Comparison of ENCODE assay signal across 8 cellular contexts in the genomic region with DNA sequence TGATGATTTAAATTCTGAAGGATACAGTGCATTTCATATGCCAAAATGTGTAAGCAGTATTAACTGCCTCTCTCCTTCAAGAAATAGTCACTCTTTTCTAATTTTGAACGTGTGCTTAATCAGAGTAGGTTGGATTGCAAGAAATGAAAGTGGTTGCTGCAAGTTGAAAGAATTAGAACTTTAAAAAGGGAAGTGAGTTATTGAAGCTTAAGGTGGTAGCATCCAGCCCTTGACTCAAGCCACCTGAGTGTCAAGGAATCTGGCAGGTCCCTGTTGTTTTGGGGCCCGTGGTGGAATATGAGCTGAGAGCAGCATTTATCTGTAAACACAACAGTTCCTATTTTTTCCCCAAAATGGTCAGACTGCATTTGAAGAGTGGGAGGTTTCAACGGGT. TPM values are rescaled to one million over a fixed set of nuclear protein-coding genes. Genes with fewer than 3 reads are reported as not detected.
DNase-seq lines count a peak whose midpoint lies in the region; ATAC-seq and TF ChIP-seq lines count a peak whose summit lies in the region.

No MANE protein-coding gene starts in this region.

- H3K36me3 ChIP-seq in breast epithelium (no peaks in the 10 kb centered on the region), sigmoid colon (peaks cover 0 to 13% (median 0%) of the 10 kb centered on the region in 4 donors), H7 (replicated peaks; ENCODE audit: control insufficient read depth, insufficient read depth, low read length) (no peaks in the 10 kb centered on the region)

- DNase-seq in breast epithelium (ENCODE audit: low spot score in 2 of 2) = no peak
- no peak for DNase-seq in sigmoid colon
- no peak for DNase-seq in H7
- no peak for DNase-seq in activated CD4-positive, alpha-beta T cell treated with anti-CD3 and anti-CD28 coated beads, Interleukin-2, amount 50 U/mL, for 1 hour
- DNase-seq in NCI-H1417 treated with DMSO at 0.1 percent for 48 hours (lab: John Stamatoyannopoulos, UW) = no peak
- no peak for DNase-seq in stimulated activated CD4-positive, alpha-beta T cell treated with anti-CD3 and anti-CD28 coated beads, Interleukin-4, amount 100 ng/mL, for 4 hours

- H3K9me3 ChIP-seq in breast epithelium (no peaks in the 10 kb centered on the region), sigmoid colon (no peaks in the 10 kb centered on the region)

- TF ChIP-seq POLR2A in breast epithelium (IDR thresholded peaks at IDR 0.05) (no peak), sigmoid colon (IDR thresholded peaks at IDR 0.05) (no peak)

- H3K27me3 ChIP-seq in breast epithelium = no peaks in the 10 kb centered on the region
- no peaks in the 10 kb centered on the region for H3K27me3 ChIP-seq in sigmoid colon
- peaks cover 24% of the 10 kb centered on the region for H3K27me3 ChIP-seq in H7 (ENCODE audit: control insufficient read depth, insufficient read depth, low read length)

- WGBS in sigmoid colon, 2 donors = 19 to 36% methylated on average over 3 of the region's 3 CpGs

- no peak for TF ChIP-seq CTCF in breast epithelium (IDR thresholded peaks at IDR 0.05)
- TF ChIP-seq CTCF in sigmoid colon (IDR thresholded peaks at IDR 0.05) = no peak

- peak overlapping the region; percentile 46 to 86 for H3K27ac ChIP-seq in breast epithelium
- H3K27ac ChIP-seq in sigmoid colon = peak overlapping the region; percentile 90 to 96 (median 94)

- ATAC-seq in GM18861 (IDR thresholded peaks at IDR 0.05; ENCODE audit: unreplicated experiment) = peak; percentile 20
- peak; percentile 29 for ATAC-seq in HG03378 (IDR thresholded peaks at IDR 0.05; ENCODE audit: unreplicated experiment)

- H3K4me1 ChIP-seq in breast epithelium (peaks cover 0 to 3% of the 10 kb centered on the region in 2 donors), sigmoid colon (peaks cover 0 to 43% (median 31%) of the 10 kb centered on the region in 4 donors)

- intact Hi-C loops in breast epithelium (cut with DNase I; ENCODE audit: low total_unique reads) (no loop called here), sigmoid colon (cut with DNase I) (loop anchor here (10.0 kb wide), 1 partner anchor 490 kb away; no protein-coding TSS in a partner anchor)

- no peak for TF ChIP-seq EP300 in sigmoid colon (IDR thresholded peaks at IDR 0.05)

- H3K4me3 ChIP-seq in breast epithelium = peak overlapping the region; percentile 74 to 93 (median 86)
- H3K4me3 ChIP-seq in sigmoid colon = peak overlapping the region; percentile 76 to 85 (median 82)
- no peak overlapping the region for H3K4me3 ChIP-seq in H7 (ENCODE audit: insufficient read depth, low read depth, low read length)

RNA-seq across cellular contexts. Expression of a gene that starts 1.7 kb away (rescaled TPM):
- total RNA-seq in breast epithelium (100 to 1,000 TPM in 2 of 3 donors, 10 to 100 TPM in 1; 53.8 to 227 (median 174) TPM), sigmoid colon (100 to 1,000 TPM; 111 to 206 (median 134) TPM)
- 10 to 100 TPM in 1 of 3 donors, 1 to 10 TPM in 2; 1.4 to 20.0 (median 4.2) TPM for polyA plus RNA-seq in sigmoid colon
- total RNA-seq in H7 (2014; rRNA removed; shearing (Covaris generic)) = 4.3 and 4.4 TPM in 2 replicates

RNA-seq across cellular contexts. Expression of a gene that starts 27.7 kb away (rescaled TPM):
- total RNA-seq in breast epithelium (10 to 100 TPM; 84.2 to 87.1 (median 84.9) TPM), sigmoid colon (10 to 100 TPM; 20.2 to 57.4 (median 31.0) TPM)
- 10 to 100 TPM in 2 of 3 donors, 1 to 10 TPM in 1; 8.4 to 23.3 (median 12.9) TPM for polyA plus RNA-seq in sigmoid colon
- total RNA-seq in H7 (2014; rRNA removed; shearing (Covaris generic)) = 11.6 and 16.9 TPM in 2 replicates

Comparison
In these comparisons a context has a peak if more than half of its experiments do, and no peak if none do; other contexts are left out.
1. RNA of a gene that starts 1.7 kb away (total RNA-seq): 53.8 to 227 TPM in breast epithelium and 111 to 206 TPM in sigmoid colon; 4.3 to 4.4 TPM in H7; every median in the first group is over 10 times any median in the second.